In the genomic region with DNA sequence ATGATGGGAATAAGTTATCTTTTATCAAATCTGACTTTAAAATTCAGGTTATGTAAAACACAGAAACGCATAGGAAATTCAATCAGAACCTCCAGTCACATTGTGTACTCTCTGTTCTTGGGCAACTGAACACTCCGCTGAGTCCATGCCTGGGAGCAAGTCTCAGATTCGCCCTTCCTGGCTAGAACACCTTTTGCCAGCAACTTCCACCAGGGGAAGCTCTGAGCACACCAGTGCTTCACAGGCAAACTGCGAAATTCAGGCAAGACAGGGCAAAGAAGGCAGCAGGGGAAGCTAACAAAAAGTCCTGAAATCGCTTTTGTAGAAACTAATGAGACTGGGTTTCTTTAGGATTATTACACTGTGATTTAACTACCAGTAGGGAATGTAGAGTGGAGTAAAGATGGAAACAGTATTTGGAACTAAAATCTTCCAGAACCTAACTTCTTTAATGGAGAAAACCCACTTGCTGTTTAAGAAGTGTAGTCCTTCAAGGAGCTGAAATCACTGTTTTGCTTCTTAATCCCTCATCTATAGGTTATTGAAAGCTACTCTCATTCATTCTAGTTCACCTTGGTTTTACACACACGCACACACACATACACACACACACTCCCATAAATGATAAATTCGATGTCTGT, we compare ENCODE assay signal across 8 cellular contexts.
A peak's percentile ranks its signal among the peaks of the same experiment; 100 is the strongest.
DNase-seq lines count a peak whose midpoint lies in the region; ATAC-seq and TF ChIP-seq lines count a peak whose summit lies in the region.
"Had no signal": no experiment of that assay in that cellular context is flagged by ENCODE, and none has a peak within 500 bp of the region (broad histone marks: within the 10 kb centered on the region; RNA-seq: fewer than 3 reads in every experiment).

No MANE protein-coding gene starts in this region.

- H3K36me3 ChIP-seq in parathyroid adenoma (ENCODE audit: control insufficient read depth, insufficient read depth, low read length), result no peaks in the 10 kb centered on the region

- DNase-seq in NOMO-1 treated with dmso at 0.1 percent for 144 hours (lab: John Stamatoyannopoulos, UW; ENCODE audit: unreplicated experiment) (peak; percentile 5), NCI-H1436 treated with DMSO at 0.1 percent for 48 hours (lab: John Stamatoyannopoulos, UW) (no peak)

- no peak overlapping the region for H3K9ac ChIP-seq in parathyroid adenoma

- TF ChIP-seq CTCF in GM12874 (IDR thresholded peaks at IDR 0.05; ENCODE audit: insufficient read depth, low read depth, low read length) (peak; percentile 57), parathyroid adenoma (IDR thresholded peaks at IDR 0.05) (peak; percentile 90)

- peak overlapping the region; percentile 61 for H2AFZ ChIP-seq in parathyroid adenoma

- H3K9me3 ChIP-seq in parathyroid adenoma (ENCODE audit: control insufficient read depth, low read length), result no peaks in the 10 kb centered on the region

- H3K27ac ChIP-seq in parathyroid adenoma, result peak overlapping the region; percentile 86
- H3K27ac ChIP-seq: skin epidermis had no signal

- peak overlapping the region; percentile 48 for H3K4me2 ChIP-seq in parathyroid adenoma (ENCODE audit: low read length)

- ATAC-seq in HG02938 (IDR thresholded peaks at IDR 0.05; ENCODE audit: unreplicated experiment) (peak; percentile 57), esophagus mucosa (peak; percentile 48), GM19467 (IDR thresholded peaks at IDR 0.05; ENCODE audit: unreplicated experiment) (no peak)

- peaks cover 31% of the 10 kb centered on the region for H3K4me1 ChIP-seq in parathyroid adenoma

- H3K79me2 ChIP-seq in parathyroid adenoma, result no peaks in the 10 kb centered on the region

- H3K27me3 ChIP-seq in parathyroid adenoma (ENCODE audit: control insufficient read depth, insufficient read depth, low read length), result no peaks in the 10 kb centered on the region

- H3K4me3 ChIP-seq in parathyroid adenoma (ENCODE audit: low read depth, low read length), result no peak overlapping the region
- H3K4me3 ChIP-seq: skin epidermis had no signal
